In genomic region chrX:121161501-121161933, GRCh38 we compare ENCODE assay signal across 9 cellular contexts.
A peak's percentile ranks its signal among the peaks of the same experiment; 100 is the strongest.
DNase-seq lines count a peak whose midpoint lies in the region; ATAC-seq and TF ChIP-seq lines count a peak whose summit lies in the region.
"Had no signal": no experiment of that assay in that cellular context is flagged by ENCODE, and none has a peak within 500 bp of the region (broad histone marks: within the 10 kb centered on the region; RNA-seq: fewer than 3 reads in every experiment).

No MANE protein-coding gene starts in this region.

- H3K36me3 ChIP-seq in OCI-LY3 (replicated peaks; ENCODE audit: low read depth, low read length) (no peaks in the 10 kb centered on the region), heart left ventricle (no peaks in the 10 kb centered on the region)

- H3K4me3 Mint-ChIP-seq in T-helper 1 cell treated with Interleukin-12 subunit alpha and Interleukin-12 subunit beta and Interleukin-4 antibody, amounts not matched to agents 30 μg/mL and 1 μg/mL, for 36 hours, result peak overlapping the region; percentile 76

- no peak overlapping the region for H3K27ac Mint-ChIP-seq in T-helper 1 cell treated with Interleukin-12 subunit alpha and Interleukin-12 subunit beta and Interleukin-4 antibody, amounts not matched to agents 30 μg/mL and 1 μg/mL, for 36 hours

- H3K4me1 Mint-ChIP-seq in T-helper 1 cell treated with Interleukin-12 subunit alpha and Interleukin-12 subunit beta and Interleukin-4 antibody, amounts not matched to agents 30 μg/mL and 1 μg/mL, for 36 hours (ENCODE audit: low read depth), result peaks cover 10% of the 10 kb centered on the region

- H3K27ac ChIP-seq in OCI-LY3 (ENCODE audit: low read length) (no peak overlapping the region), heart left ventricle (no peak overlapping the region)

- H3K79me2 ChIP-seq in OCI-LY3 (ENCODE audit: low read length), result no peaks in the 10 kb centered on the region

- TF ChIP-seq CTCF in OCI-LY3 (IDR thresholded peaks at IDR 0.05; ENCODE audit: low read depth, low read length) (no peak), heart left ventricle (IDR thresholded peaks at IDR 0.05) (no peak)

- intact Hi-C loops in heart left ventricle (cut with DNase I), result no loop called here

- WGBS in heart left ventricle, 4 donors, result 21 to 35% (median 31%) methylated on average over 4 of the region's 4 CpGs

- peaks cover 12% of the 10 kb centered on the region for H3K4me1 ChIP-seq in OCI-LY3 (ENCODE audit: low read length)
- peaks cover 0 to 6% (median 0%) of the 10 kb centered on the region in 12 donors for H3K4me1 ChIP-seq in heart left ventricle

- H3K9ac ChIP-seq in OCI-LY3 (ENCODE audit: low read length), result no peak overlapping the region

- no peaks in the 10 kb centered on the region for H3K36me3 Mint-ChIP-seq in T-helper 1 cell treated with Interleukin-12 subunit alpha and Interleukin-12 subunit beta and Interleukin-4 antibody, amounts not matched to agents 30 μg/mL and 1 μg/mL, for 36 hours (ENCODE audit: low read depth)

- H3K9me3 ChIP-seq in OCI-LY3 (ENCODE audit: insufficient read depth, low read length) (no peaks in the 10 kb centered on the region), heart left ventricle (no peaks in the 10 kb centered on the region)

- H3K4me3 ChIP-seq in OCI-LY3 (ENCODE audit: low read length) (no peak overlapping the region), heart left ventricle (no peak overlapping the region)

- ATAC-seq in HG02610 (IDR thresholded peaks at IDR 0.05; ENCODE audit: unreplicated experiment), result peak; percentile 61
- no peak for ATAC-seq in HG02840 (IDR thresholded peaks at IDR 0.05; ENCODE audit: low FRiP score, unreplicated experiment)
- ATAC-seq in heart left ventricle, result no peak

- no peaks in the 10 kb centered on the region for H3K27me3 Mint-ChIP-seq in T-helper 1 cell treated with Interleukin-12 subunit alpha and Interleukin-12 subunit beta and Interleukin-4 antibody, amounts not matched to agents 30 μg/mL and 1 μg/mL, for 36 hours (ENCODE audit: low read depth)

- DNase-seq in T-helper 1 cell (no peak), cerebellar nuclear complex (lab: John Stamatoyannopoulos, UW) (no peak), heart left ventricle (no peak)
- DNase-seq in stimulated activated CD4-positive, alpha-beta T cell treated with anti-CD3 and anti-CD28 coated beads, Interleukin-2, amount 100 ng/mL, for 4 hours (ENCODE audit: low read depth), result peak; percentile 6
- DNase-seq: ACHN had no signal

- H3K27me3 ChIP-seq in OCI-LY3 (ENCODE audit: low read depth, low read length), result no peaks in the 10 kb centered on the region
- H3K27me3 ChIP-seq in heart left ventricle, result no peaks in the 10 kb centered on the region

- H4K20me1 ChIP-seq in OCI-LY3 (ENCODE audit: insufficient read depth, low read length), result no peaks in the 10 kb centered on the region

- H3K4me2 ChIP-seq in OCI-LY3 (ENCODE audit: low read length), result peak overlapping the region; percentile 50; the same call in 1 of the 2 replicates

- TF ChIP-seq POLR2A in heart left ventricle (IDR thresholded peaks at IDR 0.05), result no peak

- no peaks in the 10 kb centered on the region for H3K9me3 Mint-ChIP-seq in T-helper 1 cell treated with Interleukin-12 subunit alpha and Interleukin-12 subunit beta and Interleukin-4 antibody, amounts not matched to agents 30 μg/mL and 1 μg/mL, for 36 hours

- no peak overlapping the region for H2AFZ ChIP-seq in OCI-LY3 (ENCODE audit: low read depth, low read length)
